In the genomic region with DNA sequence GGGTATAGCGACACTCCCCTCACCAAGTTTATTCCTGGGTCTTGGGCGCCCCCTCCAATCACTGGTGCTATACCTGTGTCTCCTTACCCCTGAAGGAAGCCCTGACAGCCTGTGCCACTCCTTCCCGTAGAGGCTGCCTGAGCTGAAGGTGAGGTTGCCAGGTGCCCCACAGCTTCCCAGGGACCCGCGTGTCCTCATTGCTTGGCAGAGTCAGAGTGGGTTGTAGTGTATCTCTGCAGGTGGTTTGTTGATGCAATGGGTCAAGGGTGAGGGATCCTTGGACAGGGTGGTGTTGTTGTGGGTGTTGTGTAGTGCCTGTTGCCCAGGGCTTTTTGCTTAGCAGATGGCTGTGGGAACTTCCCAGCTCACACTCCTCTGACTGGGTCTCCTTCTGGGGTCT, we compare ENCODE assay signal across 23 cellular contexts.
"Had no signal": no experiment of that assay in that cellular context is flagged by ENCODE, and none has a peak within 500 bp of the region (broad histone marks: within the 10 kb centered on the region; RNA-seq: fewer than 3 reads in every experiment).

No MANE protein-coding gene starts in this region.

- H3K4me3 ChIP-seq: K562, SJSA1, SK-N-MC had no signal

- H3K27me3 ChIP-seq: SJSA1 had no signal

- H3K4me1 ChIP-seq: SJSA1 had no signal

- H3K9me3 ChIP-seq: SJSA1 had no signal

- DNase-seq: Kasumi-1, MM.1S, NCI-H1092 treated with DMSO at 0.1 percent for 48 hours, NCI-H1436, NCI-H187, NCI-H2029, NCI-H2081 treated with DMSO at 0.1 percent for 48 hours, NCI-H2171, NCI-H226, NCI-H446, NCI-H510A, NCI-H524 treated with DMSO at 0.1 percent for 48 hours, NCI-H69, NCI-H774, Right ventricle myocardium superior, RPMI8226, SIG-M5 had no signal

- H3K27ac ChIP-seq: KMS-11, SJSA1, SK-N-MC had no signal

- H3K36me3 ChIP-seq: SJSA1 had no signal

- ATAC-seq: HepG2, K562 had no signal

- FAIRE-seq: HepG2, K562, RCC 7860 had no signal
